Comparison of ENCODE assay signal across 8 cellular contexts in genomic region chr21:46325073-46325912, GRCh38. TPM values are rescaled to one million over a fixed set of nuclear protein-coding genes. Genes with fewer than 3 reads are reported as not detected.
DNase-seq lines count a peak whose midpoint lies in the region; ATAC-seq and TF ChIP-seq lines count a peak whose summit lies in the region.

No MANE protein-coding gene starts in this region.

- H3K79me2 ChIP-seq in GM23338 (replicated peaks; ENCODE audit: insufficient read depth) = peaks cover 79% of the 10 kb centered on the region

- 0 out of 3 replicates have a peak, but pooled peaks cover 4% of the 10 kb centered on the region for H3K9me3 Mint-ChIP-seq in GM23338
- H3K9me3 Mint-ChIP-seq in naive thymus-derived CD4-positive, alpha-beta T cell = peaks cover 0 to 2% (median 0%) of the 10 kb centered on the region in 11 donors

- TF ChIP-seq POLR2A in esophagus squamous epithelium (IDR thresholded peaks at IDR 0.05) = no peak

- H3K9me3 ChIP-seq in esophagus squamous epithelium (no peaks in the 10 kb centered on the region), thymus (ENCODE audit: control insufficient read depth) (no peaks in the 10 kb centered on the region)
- H3K9me3 ChIP-seq in naive thymus-derived CD4-positive, alpha-beta T cell (ENCODE audit: control insufficient read depth in 2 of 3, low read length in 3 of 3) = no peaks in the 10 kb centered on the region

- peaks cover 55% of the 10 kb centered on the region for H3K36me3 Mint-ChIP-seq in GM23338 (ENCODE audit: low read depth)
- H3K36me3 Mint-ChIP-seq in naive thymus-derived CD4-positive, alpha-beta T cell = peaks cover 0 to 14% (median 6%) of the 10 kb centered on the region in 5 donors

- peaks cover 36% of the 10 kb centered on the region for H4K20me1 ChIP-seq in GM23338 (replicated peaks; ENCODE audit: insufficient read depth)

- peaks cover 31% of the 10 kb centered on the region for H3K4me1 Mint-ChIP-seq in GM23338
- peaks cover 14 to 41% (median 33%) of the 10 kb centered on the region in 7 donors for H3K4me1 Mint-ChIP-seq in naive thymus-derived CD4-positive, alpha-beta T cell

- H2AFZ ChIP-seq in GM23338 = peak overlapping the region; percentile 76

- peak; percentile 67 for ATAC-seq in GM23338
- ATAC-seq in naive thymus-derived CD4-positive, alpha-beta T cell = no peak

- H3K4me3 Mint-ChIP-seq in GM23338 = peak overlapping the region; percentile 97
- H3K4me3 Mint-ChIP-seq in naive thymus-derived CD4-positive, alpha-beta T cell = peak overlapping the region; percentile 67 to 98 (median 85)

- peak overlapping the region; percentile 94 for H3K27ac ChIP-seq in C4-2B
- peak overlapping the region; percentile 35 for H3K27ac ChIP-seq in GM23338 (ENCODE audit: low read depth)
- peak overlapping the region; percentile 93 to 100 (median 100) for H3K27ac ChIP-seq in esophagus squamous epithelium
- H3K27ac ChIP-seq in naive thymus-derived CD4-positive, alpha-beta T cell (ENCODE audit: low read depth, low read length) = peak overlapping the region; percentile 66
- peak overlapping the region; percentile 100 for H3K27ac ChIP-seq in thymus (ENCODE audit: low read depth)

- DNase-seq in GM23338 (ENCODE audit: low spot score) (peak; percentile 81), NCI-H526 (lab: John Stamatoyannopoulos, UW) (peak; percentile 34 to 78), activated T-cell treated with anti-CD3 and anti-CD28 coated beads for 4 hours (peak; percentile 28), esophagus squamous epithelium (lab: John Stamatoyannopoulos, UW) (no peak), midbrain (lab: John Stamatoyannopoulos, UW) (no peak)
- peak in 5 of 9 donors; percentile 3 to 60 (median 27) for DNase-seq in naive thymus-derived CD4-positive, alpha-beta T cell

- H3K4me2 ChIP-seq in GM23338 = peak overlapping the region; percentile 83

- H3K27me3 Mint-ChIP-seq in GM23338 (ENCODE audit: insufficient read depth, low read depth, poor library complexity) = peaks cover 11% of the 10 kb centered on the region
- H3K27me3 Mint-ChIP-seq in naive thymus-derived CD4-positive, alpha-beta T cell = no peaks in the 10 kb centered on the region

- H3K27me3 ChIP-seq in GM23338 (ENCODE audit: insufficient read depth) (no peaks in the 10 kb centered on the region), esophagus squamous epithelium (no peaks in the 10 kb centered on the region), thymus (ENCODE audit: control insufficient read depth, insufficient read depth) (no peaks in the 10 kb centered on the region)
- H3K27me3 ChIP-seq in naive thymus-derived CD4-positive, alpha-beta T cell (ENCODE audit: control insufficient read depth in 2 of 2, insufficient read depth in 2 of 2, low read length in 2 of 2) = no peaks in the 10 kb centered on the region

- peaks cover 18% of the 10 kb centered on the region; the same call in 1 of the 2 replicates for H3K36me3 ChIP-seq in GM23338 (ENCODE audit: insufficient read depth)
- peaks cover 0 to 39% (median 3%) of the 10 kb centered on the region in 3 donors for H3K36me3 ChIP-seq in esophagus squamous epithelium
- H3K36me3 ChIP-seq in naive thymus-derived CD4-positive, alpha-beta T cell (ENCODE audit: control insufficient read depth in 2 of 3, insufficient read depth in 3 of 3, low read length in 3 of 3) = peaks cover 0 to 22% (median 5%) of the 10 kb centered on the region in 3 experiments
- H3K36me3 ChIP-seq in thymus (ENCODE audit: control insufficient read depth, insufficient read depth) = peaks cover 23% of the 10 kb centered on the region

- TF ChIP-seq CTCF in C4-2B (conservative IDR thresholded peaks at IDR 0.05) (no peak; the same call in 1 of the 2 replicates), GM23338 (conservative IDR thresholded peaks at IDR 0.05; ENCODE audit: low read depth in 2 of 2) (peak; percentile 15 to 33; a peak in 2 of 4 replicates), esophagus squamous epithelium (IDR thresholded peaks at IDR 0.05) (peak in 3 of 6 experiments; percentile 3 to 16 (median 10))

- 7 to 15% methylated on average over 23 to 29 of the region's 43 CpGs for WGBS in esophagus squamous epithelium, 2 donors
- 12% methylated on average over 43 of the region's 43 CpGs for WGBS in thymus

- intact Hi-C loops in esophagus squamous epithelium (cut with DNase I) = loop anchor here (10.0 kb wide), 1 partner anchor 100 kb away; the partner anchor contains the start of gene LSS
- intact Hi-C loops in naive thymus-derived CD4-positive, alpha-beta T cell (cut with micrococcal nuclease) = loop anchor here in 1 of 2 donors (2.0 kb wide), 3 partner anchors 226 to 682 kb away; partner anchors contain the start of gene PCBP3

- CTCF ChIA-PET in naive thymus-derived CD4-positive, alpha-beta T cell (lab: Charles Lee) = interaction anchor here (0.6 to 1.7 kb wide), 7 partner anchors 41 to 219 kb away, joined by 3 to 9 read pairs (median 3); partner anchors contain the start of gene MCM3AP

- H3K4me1 ChIP-seq in GM23338 (ENCODE audit: insufficient read depth) (peaks cover 25% of the 10 kb centered on the region), esophagus squamous epithelium (peaks cover 13 to 48% (median 20%) of the 10 kb centered on the region in 3 donors), thymus (ENCODE audit: control insufficient read depth, insufficient read depth, low read length) (peaks cover 19% of the 10 kb centered on the region)
- H3K4me1 ChIP-seq in naive thymus-derived CD4-positive, alpha-beta T cell (ENCODE audit: control insufficient read depth in 2 of 2, insufficient read depth in 2 of 2, low read length in 2 of 2) = peaks cover 0 to 16% of the 10 kb centered on the region in 2 donors

- H3K4me3 ChIP-seq in GM23338 (peak overlapping the region; percentile 94), esophagus squamous epithelium (peak overlapping the region; percentile 74 to 99 (median 96)), thymus (ENCODE audit: low read length) (peak overlapping the region; percentile 98)
- H3K4me3 ChIP-seq in naive thymus-derived CD4-positive, alpha-beta T cell (ENCODE audit: low read length) = peak overlapping the region; percentile 79

- H3K9me2 ChIP-seq in GM23338 (ENCODE audit: insufficient read depth) = no peaks in the 10 kb centered on the region

- POLR2A ChIA-PET in naive thymus-derived CD4-positive, alpha-beta T cell (lab: Charles Lee) = interaction anchor here (0.8 to 1.7 kb wide), 6 partner anchors 11 to 487 kb away, joined by 3 to 5 read pairs (median 4); partner anchors contain the start of genes MCM3AP and YBEY

- peaks cover 19% of the 10 kb centered on the region for H3F3A ChIP-seq in GM23338 (replicated peaks; ENCODE audit: low read depth)

- peak overlapping the region; percentile 49; the same call in 1 of the 2 replicates for H3K27ac Mint-ChIP-seq in GM23338
- H3K27ac Mint-ChIP-seq in naive thymus-derived CD4-positive, alpha-beta T cell = peak overlapping the region; percentile 48 to 85 (median 76)

TF ChIP-seq in GM23338, 12 proteins besides CTCF, POLR2A, EP300 and RAD21 (continues in another document):
- TF ChIP-seq REST (IDR thresholded peaks at IDR 0.05; ENCODE audit: unreplicated experiment) = no peak

RNA-seq across cellular contexts. Expression of gene PCNT, which starts 1.3 kb away (rescaled TPM):
- 38.4 and 39.6 TPM in 2 replicates for total RNA-seq in GM23338 (2014; rRNA removed; shearing (Covaris generic))
- polyA plus RNA-seq in GM23338 (2016; fragmentation: Nextera tagmentation; extraction: Ambion mirVana) (39.6 and 46.1 TPM in 2 replicates), thymus (16.7 TPM)
- 10 to 100 TPM; 26.8 to 38.7 (median 29.9) TPM for total RNA-seq in esophagus squamous epithelium
- total RNA-seq in naive thymus-derived CD4-positive, alpha-beta T cell = 10 to 100 TPM; 53.3 to 68.2 (median 56.2) TPM
- 10 to 100 TPM; 13.7 to 29.6 TPM for polyA plus RNA-seq in naive thymus-derived CD4-positive, alpha-beta T cell

RNA-seq across cellular contexts. Expression of gene C21orf58, which starts 1.6 kb away (rescaled TPM):
- total RNA-seq in GM23338 (2014; rRNA removed; shearing (Covaris generic)) = 14.9 and 17.7 TPM in 2 replicates
- polyA plus RNA-seq in GM23338 (2016; fragmentation: Nextera tagmentation; extraction: Ambion mirVana) (22.4 and 23.9 TPM in 2 replicates), thymus (3.4 TPM)
- total RNA-seq in esophagus squamous epithelium = 1 to 10 TPM; 2.1 to 4.4 (median 2.7) TPM
- total RNA-seq in naive thymus-derived CD4-positive, alpha-beta T cell = 10 to 100 TPM in 1 of 5 experiments, 1 to 10 TPM in 4; 5.0 to 38.4 (median 9.0) TPM
- polyA plus RNA-seq in naive thymus-derived CD4-positive, alpha-beta T cell = 1 to 10 TPM in 1 of 2 donors, under 1 TPM in 1; 0.59 to 1.0 TPM

RNA-seq across cellular contexts. Expression of gene YBEY, which starts 39.2 kb away (rescaled TPM):
- total RNA-seq in GM23338 (2014; rRNA removed; shearing (Covaris generic)) = 31.8 and 33.0 TPM in 2 replicates
- polyA plus RNA-seq in GM23338 (2016; fragmentation: Nextera tagmentation; extraction: Ambion mirVana) = 28.1 and 34.0 TPM in 2 replicates
- 10 to 100 TPM in 3 of 4 donors, 1 to 10 TPM in 1; 4.7 to 17.9 (median 11.7) TPM for total RNA-seq in esophagus squamous epithelium
- total RNA-seq in naive thymus-derived CD4-positive, alpha-beta T cell = 10 to 100 TPM in 4 of 5 experiments, 1 to 10 TPM in 1; 8.8 to 16.7 (median 15.6) TPM
- 10 to 100 TPM; 12.3 to 20.1 TPM for polyA plus RNA-seq in naive thymus-derived CD4-positive, alpha-beta T cell
- 27.8 TPM for polyA plus RNA-seq in thymus

RNA-seq across cellular contexts. Expression of gene MCM3AP, which starts 39.9 kb away (rescaled TPM):
- total RNA-seq in GM23338 (2014; rRNA removed; shearing (Covaris generic)) = 123 and 167 TPM in 2 replicates
- 39.2 and 44.4 TPM in 2 replicates for polyA plus RNA-seq in GM23338 (2016; fragmentation: Nextera tagmentation; extraction: Ambion mirVana)
- total RNA-seq in esophagus squamous epithelium = 10 to 100 TPM; 31.3 to 72.7 (median 63.2) TPM
- 100 to 1,000 TPM; 121 to 175 (median 144) TPM for total RNA-seq in naive thymus-derived CD4-positive, alpha-beta T cell
- 10 to 100 TPM; 37.3 to 90.6 TPM for polyA plus RNA-seq in naive thymus-derived CD4-positive, alpha-beta T cell
- polyA plus RNA-seq in thymus = 80.4 TPM

Comparison
In these comparisons a context has a peak if more than half of its experiments do, and no peak if none do; other contexts are left out.
1. H3K27ac ChIP-seq: peak in every context shown above with its lines; median percentile 100 in thymus; 100 in esophagus squamous epithelium; 94 in C4-2B; 66 in naive thymus-derived CD4-positive, alpha-beta T cell; 35 in GM23338.
2. DNase-seq: peak in GM23338 (single experiment), NCI-H526 (2 of 2), activated T-cell treated with anti-CD3 and anti-CD28 coated beads for 4 hours (single experiment) and naive thymus-derived CD4-positive, alpha-beta T cell (5 of 9); none in esophagus squamous epithelium (single experiment) and midbrain (single experiment).
3. Peak in every context shown above with its lines, with median percentiles within 50 percentile points of each other: H3K4me3 ChIP-seq.